ENCODE assay signal across 5 cellular contexts in genomic region chr2:65317351-65317750, GRCh38.
DNase-seq lines count a peak whose midpoint lies in the region; FAIRE-seq and TF ChIP-seq lines count a peak whose summit lies in the region.
"Not testable (repeated sequence)": the region's sequence is repeated elsewhere in the genome, so short reads cannot be mapped to it uniquely, and the experiment has no call there.

No MANE protein-coding gene starts in this region.

- intact Hi-C loops in ascending aorta (cut with DNase I): loop anchor here (5.0 kb wide), 1 partner anchor 115 kb away; the partner anchor contains the start of gene SPRED2
- intact Hi-C loops in breast epithelium (cut with DNase I; ENCODE audit: low total_unique reads): not testable (repeated sequence)
- intact Hi-C loops in posterior vena cava (cut with DNase I): loop anchor here in 1 of 2 donors (1.0 kb wide), 1 partner anchor 31 kb away; no protein-coding TSS in a partner anchor

- not testable (repeated sequence) for H4K20me1 ChIP-seq in keratinocyte (ENCODE audit: control insufficient read depth, extremely low read depth, insufficient read depth, low read length)

- H3K4me3 ChIP-seq in ascending aorta; breast epithelium; keratinocyte (ENCODE audit: control insufficient read depth in 2 of 3, extremely low read depth in 1 of 3, insufficient read depth in 2 of 3, low read depth in 1 of 3, low read length in 3 of 3): not testable (repeated sequence)

- dilution Hi-C loops in keratinocyte (cut with MboI; ENCODE audit: extremely low pct_ligation_motif_present, low sequenced_read_pairs): not testable (repeated sequence)

- H3K27me3 ChIP-seq in ascending aorta; breast epithelium; keratinocyte (ENCODE audit: control insufficient read depth, extremely low read depth, insufficient read depth, low read length): not testable (repeated sequence)

- not testable (repeated sequence) for H3K9ac ChIP-seq in keratinocyte (ENCODE audit: control insufficient read depth, extremely low read depth, insufficient read depth, low read length)

- H3K36me3 ChIP-seq in ascending aorta: peaks cover 21% of the 10 kb centered on the region in 2 donors
- not testable (repeated sequence) for H3K36me3 ChIP-seq in breast epithelium
- H3K36me3 ChIP-seq in keratinocyte (ENCODE audit: control insufficient read depth in 2 of 2, extremely low read depth in 1 of 2, insufficient read depth in 2 of 2, low read length in 2 of 2): peaks cover 17 to 42% of the 10 kb centered on the region in 2 experiments

- H3K9me3 ChIP-seq in ascending aorta; breast epithelium; keratinocyte (ENCODE audit: control insufficient read depth, low read depth, low read length): not testable (repeated sequence)

- CTCF ChIA-PET in RWPE1 (lab: Yijun Ruan, JAX): not testable (repeated sequence)

- H2AFZ ChIP-seq in keratinocyte (ENCODE audit: control insufficient read depth, low read length): not testable (repeated sequence)

- not testable (repeated sequence) for H3K4me2 ChIP-seq in keratinocyte (ENCODE audit: control insufficient read depth, extremely low read depth, insufficient read depth, low read depth, low read length)

- peak overlapping the region; percentile 94 for H3K27ac ChIP-seq in RWPE1
- H3K27ac ChIP-seq in ascending aorta: peak overlapping the region; percentile 78 to 85
- peak overlapping the region; percentile 87 to 92 for H3K27ac ChIP-seq in breast epithelium
- H3K27ac ChIP-seq in keratinocyte (ENCODE audit: control insufficient read depth, insufficient read depth, low read length): peak overlapping the region; percentile 56

- H3K4me1 ChIP-seq in ascending aorta: peaks cover 0 to 16% of the 10 kb centered on the region in 2 donors
- not testable (repeated sequence) for H3K4me1 ChIP-seq in breast epithelium
- peaks cover 67% of the 10 kb centered on the region for H3K4me1 ChIP-seq in keratinocyte (ENCODE audit: control insufficient read depth, extremely low read depth, insufficient read depth, low read length)

- TF ChIP-seq POLR2A in breast epithelium (IDR thresholded peaks at IDR 0.05): not testable (repeated sequence)

- not testable (repeated sequence) for FAIRE-seq in keratinocyte (lab: Jason Lieb, UNC)

- POLR2A ChIA-PET in RWPE1 (lab: Yijun Ruan, JAX; ENCODE audit: low non-redundant PET): not testable (repeated sequence)

- not testable (repeated sequence) for DNase-seq in RWPE1 (ENCODE audit: low spot score); breast epithelium (ENCODE audit: low spot score in 2 of 2); keratinocyte (ENCODE audit: low read depth, low spot score)
- peak in 1 of 2 donors; percentile 8 for DNase-seq in ascending aorta (ENCODE audit: low spot score in 2 of 2)
- peak; percentile 16 for DNase-seq in posterior vena cava (ENCODE audit: low spot score)

- not testable (repeated sequence) for H3K9me1 ChIP-seq in keratinocyte (ENCODE audit: control insufficient read depth, extremely low read depth, insufficient read depth, low read length)

- TF ChIP-seq CTCF in RWPE1 (conservative IDR thresholded peaks at IDR 0.05; ENCODE audit: low read depth); ascending aorta (IDR thresholded peaks at IDR 0.05); breast epithelium (IDR thresholded peaks at IDR 0.05); keratinocyte (optimal IDR thresholded peaks at IDR 0.05 in 1 of 3, IDR thresholded peaks at IDR 0.05 in 1 of 3, conservative IDR thresholded peaks at IDR 0.05 in 1 of 3; ENCODE audit: extremely low read depth in 1 of 3, insufficient read depth in 2 of 3, low read length in 3 of 3): not testable (repeated sequence)

- peaks cover 29% of the 10 kb centered on the region for H3K79me2 ChIP-seq in keratinocyte (ENCODE audit: control insufficient read depth, insufficient read depth, low read length)
